ENCODE assay signal across 29 cellular contexts in genomic region chr18:9444549-9444948, GRCh38.
"Had no signal": no experiment of that assay in that cellular context is flagged by ENCODE, and none has a peak within 500 bp of the region (broad histone marks: within the 10 kb centered on the region; RNA-seq: fewer than 3 reads in every experiment).

No MANE protein-coding gene starts in this region.

- ATAC-seq: activated CD8-positive, alpha-beta memory T cell treated with anti-CD3 and anti-CD28 coated beads, Interleukin-2, amount 10 ng/mL, durations not matched to agents 7 days and 5 days; activated CD8-positive, alpha-beta T cell treated with anti-CD3 and anti-CD28 coated beads, Interleukin-2, amount 10 ng/mL, durations not matched to agents 7 days and 5 days; activated naive CD8-positive, alpha-beta T cell treated with anti-CD3 and anti-CD28 coated beads, Interleukin-2, amount 50 U/mL, for 24 hours had no signal

- DNase-seq: activated B cell treated with CpG ODN at 0.5 μM for 24 hours; activated CD4-positive, alpha-beta memory T cell treated with anti-CD3 and anti-CD28 coated beads, Interleukin-2, amount 10 ng/mL, durations not matched to agents 7 days and 5 days; activated CD4-positive, alpha-beta T cell treated with anti-CD3 and anti-CD28 coated beads for 48 hours; activated CD4-positive, alpha-beta T cell treated with anti-CD3 and anti-CD28 coated beads, Interleukin-2, amount 10 ng/mL, durations not matched to agents 7 days and 5 days; activated CD4-positive, alpha-beta T cell treated with anti-CD3 and anti-CD28 coated beads, Interleukin-2, amount 50 U/mL, for 48 hours; activated CD4-positive, CD25-positive, alpha-beta regulatory T cell treated with anti-CD3 and anti-CD28 coated beads, Interleukin-2, amount 50 U/mL, for 72 hours; activated CD8-positive, alpha-beta memory T cell treated with anti-CD3 and anti-CD28 coated beads for 24 hours; activated CD8-positive, alpha-beta memory T cell treated with anti-CD3 and anti-CD28 coated beads, Interleukin-2, amount 10 ng/mL, durations not matched to agents 7 days and 5 days; activated CD8-positive, alpha-beta memory T cell treated with anti-CD3 and anti-CD28 coated beads, Interleukin-2, amount 50 U/mL, for 48 hours; activated CD8-positive, alpha-beta T cell treated with anti-CD3 and anti-CD28 coated beads, Interleukin-2, amount 10 ng/mL, durations not matched to agents 7 days and 5 days; activated effector memory CD4-positive, alpha-beta T cell treated with Interleukin-2 at 50 U/mL for 16 hours; activated gamma-delta T cell; activated naive CD4-positive, alpha-beta T cell treated with anti-CD3 and anti-CD28 coated beads, Interleukin-2, amount 10 ng/mL, durations not matched to agents 7 days and 5 days; activated naive CD4-positive, alpha-beta T cell treated with Interleukin-2 at 50 U/mL for 16 hours; activated naive CD8-positive, alpha-beta T cell treated with anti-CD3 and anti-CD28 coated beads, Interleukin-2, amount 10 ng/mL, durations not matched to agents 7 days and 5 days; activated naive CD8-positive, alpha-beta T cell treated with anti-CD3 and anti-CD28 coated beads, Interleukin-2, amount 50 U/mL, for 24 hours; activated T-cell treated with anti-CD3 and anti-CD28 coated beads, Interleukin-2, amount 50 U/mL, for 24 hours; activated T-cell treated with anti-CD3 and anti-CD28 coated beads, Interleukin-2, amount 50 U/mL, for 48 hours; amygdala; anterior cingulate cortex; caudate nucleus; cerebellar nuclear complex; T-helper 2 cell; T-helper 9 cell had no signal

- H3K4me1 ChIP-seq: ascending aorta had no signal

- H3K27me3 ChIP-seq: ascending aorta, cardiac muscle cell had no signal

- H3K9me3 ChIP-seq: ascending aorta had no signal

- FAIRE-seq: bronchial epithelial cell, TTC549 had no signal

- H3K4me3 ChIP-seq: ascending aorta, cardiac muscle cell had no signal

- H3K27ac ChIP-seq: ascending aorta, cardiac muscle cell, VCaP had no signal

- H3K36me3 ChIP-seq: ascending aorta, cardiac muscle cell had no signal
